1 cellular context compared by ENCODE assay signal in the genomic region with DNA sequence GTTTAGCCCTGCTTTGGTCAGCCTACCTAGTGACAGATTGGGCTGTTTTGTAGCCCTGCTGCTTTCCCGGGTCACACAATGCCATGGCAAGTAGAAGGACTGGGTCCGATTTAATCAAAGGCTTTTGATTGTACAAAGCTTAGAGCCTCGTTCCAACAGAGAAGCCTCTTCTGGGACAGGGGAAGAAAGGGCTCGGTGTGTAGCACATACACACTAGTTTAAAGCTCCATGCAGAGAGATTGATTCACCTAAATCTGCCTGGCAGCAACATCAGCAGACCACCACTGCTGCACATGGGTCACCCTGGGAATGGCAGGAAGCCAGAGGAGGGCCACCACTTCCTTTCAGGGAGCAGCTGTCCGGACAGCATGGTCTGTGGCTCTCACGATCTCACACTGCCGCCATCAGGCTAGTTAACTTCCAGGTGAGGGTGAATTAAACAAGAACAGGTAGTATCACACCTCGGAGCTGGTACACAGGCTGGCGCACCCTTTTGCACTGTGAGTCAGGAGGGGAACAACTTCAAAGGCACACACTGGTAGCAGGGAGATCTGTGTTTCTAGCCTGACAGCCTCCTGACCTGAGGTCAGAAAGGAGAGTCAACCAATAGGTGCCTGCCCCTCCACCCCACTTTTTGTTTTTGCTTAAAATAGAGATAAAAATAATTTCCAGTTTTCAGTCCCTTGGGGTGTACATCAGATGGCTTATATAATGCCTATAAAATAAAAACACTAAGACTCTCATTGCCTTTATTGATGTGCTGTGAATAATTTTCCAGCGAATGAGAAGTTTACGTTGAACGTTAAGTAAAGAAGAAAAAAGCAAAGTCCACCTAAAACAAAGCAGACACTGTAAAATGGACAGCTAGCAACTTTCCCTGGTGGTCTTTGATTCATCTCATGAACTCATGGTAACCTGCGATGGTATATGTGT.
A peak's percentile ranks its signal among the peaks of the same experiment; 100 is the strongest.
TF ChIP-seq lines count a peak whose summit lies in the region.

No MANE protein-coding gene starts in this region.

TF ChIP-seq in HepG2, 621 proteins besides CTCF, POLR2A, EP300 and RAD21 (continued from another document):
- TF ChIP-seq ZSCAN21 (CRISPR knock-in tag; IDR thresholded peaks at IDR 0.05; ENCODE audit: borderline replicate concordance) (peak; percentile 57; the same call in 1 of the 2 replicates), TBX2 (CRISPR knock-in tag; IDR thresholded peaks at IDR 0.05; ENCODE audit: borderline replicate concordance) (peak; percentile 78; the same call in 1 of the 2 replicates), NBN (conservative IDR thresholded peaks at IDR 0.05) (no peak), TARDBP (CRISPR knock-in tag; IDR thresholded peaks at IDR 0.05) (peak; percentile 42; the same call in 1 of the 2 replicates), ELF3 (CRISPR knock-in tag; IDR thresholded peaks at IDR 0.05) (peak; percentile 39; the same call in 1 of the 2 replicates), ZNF747 (CRISPR knock-in tag; IDR thresholded peaks at IDR 0.05; ENCODE audit: borderline replicate concordance) (no peak), ZNF629 (CRISPR knock-in tag; conservative IDR thresholded peaks at IDR 0.05) (peak; percentile 50; the same call in 1 of the 2 replicates), ZNF280B (CRISPR knock-in tag; IDR thresholded peaks at IDR 0.05; ENCODE audit: borderline replicate concordance) (0 out of 2 replicates have a peak, but pooled peaks have one; percentile 46), JUND (CRISPR knock-in tag; IDR thresholded peaks at IDR 0.05) (no peak), GATAD2A (CRISPR knock-in tag; IDR thresholded peaks at IDR 0.05) (0 out of 2 replicates have a peak, but pooled peaks have one; percentile 45)
- TF ChIP-seq, protein P1, sequence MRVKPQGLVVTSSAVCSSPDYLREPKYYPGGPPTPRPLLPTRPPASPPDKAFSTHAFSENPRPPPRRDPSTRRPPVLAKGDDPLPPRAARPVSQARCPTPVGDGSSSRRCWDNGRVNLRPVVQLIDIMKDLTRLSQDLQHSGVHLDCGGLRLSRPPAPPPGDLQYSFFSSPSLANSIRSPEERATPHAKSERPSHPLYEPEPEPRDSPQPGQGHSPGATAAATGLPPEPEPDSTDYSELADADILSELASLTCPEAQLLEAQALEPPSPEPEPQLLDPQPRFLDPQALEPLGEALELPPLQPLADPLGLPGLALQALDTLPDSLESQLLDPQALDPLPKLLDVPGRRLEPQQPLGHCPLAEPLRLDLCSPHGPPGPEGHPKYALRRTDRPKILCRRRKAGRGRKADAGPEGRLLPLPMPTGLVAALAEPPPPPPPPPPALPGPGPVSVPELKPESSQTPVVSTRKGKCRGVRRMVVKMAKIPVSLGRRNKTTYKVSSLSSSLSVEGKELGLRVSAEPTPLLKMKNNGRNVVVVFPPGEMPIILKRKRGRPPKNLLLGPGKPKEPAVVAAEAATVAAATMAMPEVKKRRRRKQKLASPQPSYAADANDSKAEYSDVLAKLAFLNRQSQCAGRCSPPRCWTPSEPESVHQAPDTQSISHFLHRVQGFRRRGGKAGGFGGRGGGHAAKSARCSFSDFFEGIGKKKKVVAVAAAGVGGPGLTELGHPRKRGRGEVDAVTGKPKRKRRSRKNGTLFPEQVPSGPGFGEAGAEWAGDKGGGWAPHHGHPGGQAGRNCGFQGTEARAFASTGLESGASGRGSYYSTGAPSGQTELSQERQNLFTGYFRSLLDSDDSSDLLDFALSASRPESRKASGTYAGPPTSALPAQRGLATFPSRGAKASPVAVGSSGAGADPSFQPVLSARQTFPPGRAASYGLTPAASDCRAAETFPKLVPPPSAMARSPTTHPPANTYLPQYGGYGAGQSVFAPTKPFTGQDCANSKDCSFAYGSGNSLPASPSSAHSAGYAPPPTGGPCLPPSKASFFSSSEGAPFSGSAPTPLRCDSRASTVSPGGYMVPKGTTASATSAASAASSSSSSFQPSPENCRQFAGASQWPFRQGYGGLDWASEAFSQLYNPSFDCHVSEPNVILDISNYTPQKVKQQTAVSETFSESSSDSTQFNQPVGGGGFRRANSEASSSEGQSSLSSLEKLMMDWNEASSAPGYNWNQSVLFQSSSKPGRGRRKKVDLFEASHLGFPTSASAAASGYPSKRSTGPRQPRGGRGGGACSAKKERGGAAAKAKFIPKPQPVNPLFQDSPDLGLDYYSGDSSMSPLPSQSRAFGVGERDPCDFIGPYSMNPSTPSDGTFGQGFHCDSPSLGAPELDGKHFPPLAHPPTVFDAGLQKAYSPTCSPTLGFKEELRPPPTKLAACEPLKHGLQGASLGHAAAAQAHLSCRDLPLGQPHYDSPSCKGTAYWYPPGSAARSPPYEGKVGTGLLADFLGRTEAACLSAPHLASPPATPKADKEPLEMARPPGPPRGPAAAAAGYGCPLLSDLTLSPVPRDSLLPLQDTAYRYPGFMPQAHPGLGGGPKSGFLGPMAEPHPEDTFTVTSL (CRISPR knock-in tag; IDR thresholded peaks at IDR 0.05; ENCODE audit: borderline replicate concordance): peak; percentile 54; the same call in 1 of the 2 replicates
- TF ChIP-seq, protein P2, sequence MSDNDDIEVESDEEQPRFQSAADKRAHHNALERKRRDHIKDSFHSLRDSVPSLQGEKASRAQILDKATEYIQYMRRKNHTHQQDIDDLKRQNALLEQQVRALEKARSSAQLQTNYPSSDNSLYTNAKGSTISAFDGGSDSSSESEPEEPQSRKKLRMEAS (IDR thresholded peaks at IDR 0.05): peak; percentile 40
- TF ChIP-seq, protein P3, sequence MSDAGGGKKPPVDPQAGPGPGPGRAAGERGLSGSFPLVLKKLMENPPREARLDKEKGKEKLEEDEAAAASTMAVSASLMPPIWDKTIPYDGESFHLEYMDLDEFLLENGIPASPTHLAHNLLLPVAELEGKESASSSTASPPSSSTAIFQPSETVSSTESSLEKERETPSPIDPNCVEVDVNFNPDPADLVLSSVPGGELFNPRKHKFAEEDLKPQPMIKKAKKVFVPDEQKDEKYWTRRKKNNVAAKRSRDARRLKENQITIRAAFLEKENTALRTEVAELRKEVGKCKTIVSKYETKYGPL (CRISPR knock-in tag; IDR thresholded peaks at IDR 0.05): no peak
- TF ChIP-seq, protein P4, sequence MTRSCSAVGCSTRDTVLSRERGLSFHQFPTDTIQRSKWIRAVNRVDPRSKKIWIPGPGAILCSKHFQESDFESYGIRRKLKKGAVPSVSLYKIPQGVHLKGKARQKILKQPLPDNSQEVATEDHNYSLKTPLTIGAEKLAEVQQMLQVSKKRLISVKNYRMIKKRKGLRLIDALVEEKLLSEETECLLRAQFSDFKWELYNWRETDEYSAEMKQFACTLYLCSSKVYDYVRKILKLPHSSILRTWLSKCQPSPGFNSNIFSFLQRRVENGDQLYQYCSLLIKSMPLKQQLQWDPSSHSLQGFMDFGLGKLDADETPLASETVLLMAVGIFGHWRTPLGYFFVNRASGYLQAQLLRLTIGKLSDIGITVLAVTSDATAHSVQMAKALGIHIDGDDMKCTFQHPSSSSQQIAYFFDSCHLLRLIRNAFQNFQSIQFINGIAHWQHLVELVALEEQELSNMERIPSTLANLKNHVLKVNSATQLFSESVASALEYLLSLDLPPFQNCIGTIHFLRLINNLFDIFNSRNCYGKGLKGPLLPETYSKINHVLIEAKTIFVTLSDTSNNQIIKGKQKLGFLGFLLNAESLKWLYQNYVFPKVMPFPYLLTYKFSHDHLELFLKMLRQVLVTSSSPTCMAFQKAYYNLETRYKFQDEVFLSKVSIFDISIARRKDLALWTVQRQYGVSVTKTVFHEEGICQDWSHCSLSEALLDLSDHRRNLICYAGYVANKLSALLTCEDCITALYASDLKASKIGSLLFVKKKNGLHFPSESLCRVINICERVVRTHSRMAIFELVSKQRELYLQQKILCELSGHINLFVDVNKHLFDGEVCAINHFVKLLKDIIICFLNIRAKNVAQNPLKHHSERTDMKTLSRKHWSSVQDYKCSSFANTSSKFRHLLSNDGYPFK (CRISPR knock-in tag; IDR thresholded peaks at IDR 0.05; ENCODE audit: borderline replicate concordance): peak; percentile 56; the same call in 1 of the 2 replicates
